Comparison of ENCODE assay signal across 8 cellular contexts in the genomic region with DNA sequence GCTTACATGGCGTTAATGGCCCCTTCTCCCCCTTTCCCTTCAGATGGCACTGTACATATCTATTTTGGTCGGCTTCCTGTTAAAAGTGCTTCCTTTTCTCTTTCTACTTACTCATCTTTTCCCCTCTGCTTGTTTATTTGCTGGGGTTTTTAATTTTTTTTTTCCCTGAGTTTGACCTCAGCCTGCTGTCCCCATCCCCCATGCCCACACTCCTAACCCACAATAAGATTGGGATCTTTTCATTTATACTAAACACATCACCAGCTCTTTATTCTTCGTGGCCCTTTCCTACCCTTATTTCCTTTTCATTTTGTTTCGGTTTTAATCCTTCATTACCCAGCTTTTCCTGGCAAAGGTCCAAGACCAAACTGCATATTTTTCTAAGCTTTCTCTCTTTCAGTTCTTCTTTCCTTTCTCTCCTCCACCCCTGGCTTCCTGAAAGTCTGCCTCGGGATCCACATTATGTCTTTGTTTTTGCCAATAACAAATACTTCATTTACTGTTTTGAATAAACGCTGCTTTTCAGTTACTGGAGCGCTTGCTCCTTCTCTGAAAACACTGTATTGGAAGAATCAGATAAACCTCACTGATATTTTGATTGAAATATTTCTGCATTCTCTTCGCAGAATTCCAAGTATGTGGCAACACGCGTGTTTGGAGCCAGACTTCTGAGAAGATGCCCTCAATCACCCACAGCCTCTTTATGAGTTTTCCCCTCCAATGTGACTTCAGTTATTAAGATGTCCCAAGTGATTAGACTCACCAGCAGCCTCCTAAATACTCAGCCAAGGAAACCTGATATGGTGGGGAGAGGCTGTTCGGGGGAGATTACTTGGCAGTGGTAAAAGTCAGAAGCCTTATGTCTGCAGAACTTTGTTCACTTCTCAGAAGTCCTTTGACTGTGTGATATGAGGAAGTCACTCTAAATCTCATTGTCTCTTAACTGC.
DNase-seq lines count a peak whose midpoint lies in the region; ATAC-seq, FAIRE-seq and TF ChIP-seq lines count a peak whose summit lies in the region.

No MANE protein-coding gene starts in this region.

- peaks cover 3% of the 10 kb centered on the region for H3K27me3 ChIP-seq in adipocyte (replicated peaks; ENCODE audit: control insufficient read depth, insufficient read depth, low read length)

- POLR2A ChIA-PET in RWPE1 (lab: Yijun Ruan, JAX; ENCODE audit: low non-redundant PET), result no interaction called here

- H3K9me3 ChIP-seq in adipocyte (ENCODE audit: control insufficient read depth, low read length), result peaks cover 2% of the 10 kb centered on the region

- H3K4me1 ChIP-seq in adipocyte (ENCODE audit: control insufficient read depth, insufficient read depth, low read length), result peaks cover 11% of the 10 kb centered on the region

- H3K27ac ChIP-seq in RWPE1, result no peak overlapping the region

- no peak for TF ChIP-seq POLR2A in GM12891 (IDR thresholded peaks at IDR 0.05; ENCODE audit: low read depth, low read length)

- no peak for TF ChIP-seq CTCF in RWPE1 (conservative IDR thresholded peaks at IDR 0.05; ENCODE audit: low read depth)

- no peak for DNase-seq in GM12891 (ENCODE audit: insufficient read length, low spot score)
- peak; percentile 39 for DNase-seq in NCI-H82 treated with DMSO at 0.1 percent for 48 hours (lab: John Stamatoyannopoulos, UW; ENCODE audit: unreplicated experiment)
- DNase-seq in adipocyte (ENCODE audit: low read depth), result peak; percentile 82
- peak; percentile 6 for DNase-seq in inferior parietal cortex (ENCODE audit: extremely low spot score)
- peak; percentile 34 for DNase-seq in stimulated activated CD4-positive, alpha-beta T cell treated with anti-CD3 and anti-CD28 coated beads, Interleukin-4, amount 100 ng/mL, for 24 hours
- no peak for DNase-seq in RWPE1 (ENCODE audit: low spot score)

- FAIRE-seq in GM12891 (lab: Jason Lieb, UNC), result no peak

- H3K9ac ChIP-seq in adipocyte (ENCODE audit: low read length), result peak overlapping the region; percentile 71

- H3K4me3 ChIP-seq in adipocyte (ENCODE audit: low read length), result peak overlapping the region; percentile 73

- ATAC-seq in HG03520 (IDR thresholded peaks at IDR 0.05; ENCODE audit: unreplicated experiment) (no peak), GM19351 (IDR thresholded peaks at IDR 0.05; ENCODE audit: unreplicated experiment) (no peak)

- no peaks in the 10 kb centered on the region for H3K36me3 ChIP-seq in adipocyte (ENCODE audit: control insufficient read depth, insufficient read depth, low read length, severe bottlenecking)

- CTCF ChIA-PET in RWPE1 (lab: Yijun Ruan, JAX), result interaction anchor here (0.6 kb wide), 1 partner anchor 181 kb away, joined by 4 read pairs; no protein-coding TSS in a partner anchor

TF ChIP-seq in GM12891, 5 proteins besides CTCF, POLR2A, EP300 and RAD21:
- no peak for TF ChIP-seq POLR2AphosphoS5 (IDR thresholded peaks at IDR 0.05; ENCODE audit: low read depth, low read length)
- no peak for TF ChIP-seq POU2F2 (IDR thresholded peaks at IDR 0.05; ENCODE audit: low read depth, low read length)
- TF ChIP-seq TAF1 (IDR thresholded peaks at IDR 0.05; ENCODE audit: low read depth, low read length), result no peak
- no peak for TF ChIP-seq PAX5 (IDR thresholded peaks at IDR 0.05; ENCODE audit: insufficient read depth, low read length, severe bottlenecking)
- TF ChIP-seq SPI1 (IDR thresholded peaks at IDR 0.05; ENCODE audit: low read depth, low read length), result peak; percentile 66

Comparison
In these comparisons a context has a peak if more than half of its experiments do, and no peak if none do; other contexts are left out.
1. DNase-seq: peak in NCI-H82 treated with DMSO at 0.1 percent for 48 hours (single experiment), adipocyte (single experiment), inferior parietal cortex (single experiment) and stimulated activated CD4-positive, alpha-beta T cell treated with anti-CD3 and anti-CD28 coated beads, Interleukin-4, amount 100 ng/mL, for 24 hours (single experiment); none in GM12891 (single experiment) and RWPE1 (single experiment).